Comparison of ENCODE assay signal across 7 cellular contexts in the genomic region with DNA sequence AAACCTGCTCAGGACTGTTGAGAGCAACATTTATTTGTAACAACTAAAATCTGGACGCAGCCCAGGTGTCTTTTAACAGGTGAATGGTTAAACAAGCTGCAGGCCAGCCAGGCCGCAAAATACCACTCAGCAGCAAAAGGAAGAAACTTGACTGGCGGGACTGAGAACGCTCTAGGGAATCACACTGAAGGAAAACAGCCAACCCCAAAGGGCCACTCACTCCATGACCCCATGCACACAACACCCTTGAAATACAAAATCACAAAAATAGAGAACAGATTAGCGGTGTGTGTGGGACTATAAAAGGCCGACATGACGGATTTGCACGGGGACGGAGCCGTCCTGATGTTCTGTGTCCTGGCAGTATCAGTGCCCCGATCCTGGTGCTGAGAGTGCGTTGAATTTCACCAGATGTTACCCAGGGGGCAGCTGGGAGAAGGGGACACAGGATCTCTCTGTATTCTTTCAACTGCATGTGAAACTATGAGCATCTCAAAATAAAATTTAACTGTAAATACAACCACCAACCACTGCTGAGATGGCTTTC. TPM values are rescaled to one million over a fixed set of nuclear protein-coding genes. Genes with fewer than 3 reads are reported as not detected.
DNase-seq lines count a peak whose midpoint lies in the region; ATAC-seq, FAIRE-seq and TF ChIP-seq lines count a peak whose summit lies in the region.

No MANE protein-coding gene starts in this region.

- H3K4me2 ChIP-seq in skeletal muscle satellite cell (ENCODE audit: low read length) = peak overlapping the region; percentile 67

- POLR2A ChIA-PET in HEK293 (lab: Yijun Ruan, JAX) = no interaction called here

- H3K4me3 ChIP-seq in HEK293 (ENCODE audit: low read depth, low read length) (no peak overlapping the region), RWPE2 (ENCODE audit: severe bottlenecking) (no peak overlapping the region), iPS-15b (ENCODE audit: low read depth, low read length) (peak overlapping the region; percentile 18), skeletal muscle satellite cell (ENCODE audit: low read length) (no peak overlapping the region)

- no peaks in the 10 kb centered on the region for H3K9me3 ChIP-seq in HEK293 (ENCODE audit: control insufficient read depth, insufficient read depth, low read depth, low read length)
- H3K9me3 ChIP-seq in RWPE2 (ENCODE audit: severe bottlenecking) = no peaks in the 10 kb centered on the region
- H3K9me3 ChIP-seq in iPS-15b (ENCODE audit: control insufficient read depth, insufficient read depth, low read length) = no peaks in the 10 kb centered on the region
- no peaks in the 10 kb centered on the region for H3K9me3 ChIP-seq in skeletal muscle satellite cell (replicated peaks; ENCODE audit: low read length)

- peaks cover 0 to 33% of the 10 kb centered on the region in 2 experiments; a peak in 2 of 3 replicates for H3K36me3 ChIP-seq in HEK293 (ENCODE audit: control insufficient read depth in 2 of 2, insufficient read depth in 1 of 2, low read length in 2 of 2)
- peaks cover 50% of the 10 kb centered on the region for H3K36me3 ChIP-seq in RWPE2 (ENCODE audit: low read depth)
- peaks cover 24% of the 10 kb centered on the region for H3K36me3 ChIP-seq in iPS-15b (ENCODE audit: control insufficient read depth, insufficient read depth, low read length)
- H3K36me3 ChIP-seq in skeletal muscle satellite cell (ENCODE audit: insufficient read depth, low read length) = peaks cover 30% of the 10 kb centered on the region

- H3K27ac ChIP-seq in HEK293 (ENCODE audit: extremely low read depth, low read depth, low read length) (no peak overlapping the region), RWPE2 (ENCODE audit: poor library complexity, severe bottlenecking) (peak overlapping the region; percentile 80)

- no peak for TF ChIP-seq CTCF in HEK293 (tag by site-specific recombination; IDR thresholded peaks at IDR 0.05)
- no peak for TF ChIP-seq CTCF in RWPE2 (IDR thresholded peaks at IDR 0.05; ENCODE audit: poor library complexity, severe bottlenecking)

- FAIRE-seq in GM19239 (lab: Jason Lieb, UNC) = no peak

- CTCF ChIA-PET in HEK293 (lab: Yijun Ruan, JAX) = interaction anchor here (0.6 to 3.1 kb wide), 3 partner anchors 8 to 398 kb away, joined by 3 to 11 read pairs (median 3); no protein-coding TSS in a partner anchor

- DNase-seq in RWPE2 (ENCODE audit: low spot score) = peak; percentile 22
- no peak for DNase-seq in NCI-H1048 (lab: John Stamatoyannopoulos, UW)
- DNase-seq in SIG-M5 (lab: John Stamatoyannopoulos, UW) = no peak
- DNase-seq in GM19239 (ENCODE audit: insufficient read length, low spot score) = no peak

- H3K27me3 ChIP-seq in RWPE2 (ENCODE audit: insufficient read depth, poor library complexity, severe bottlenecking) (no peaks in the 10 kb centered on the region), iPS-15b (ENCODE audit: control insufficient read depth, insufficient read depth, low read length) (peaks cover 69% of the 10 kb centered on the region), skeletal muscle satellite cell (ENCODE audit: control insufficient read depth, insufficient read depth, low read length) (no peaks in the 10 kb centered on the region)

- ATAC-seq in RWPE2 (ENCODE audit: low read depth) = no peak

- peaks cover 32% of the 10 kb centered on the region for H3K4me1 ChIP-seq in HEK293 (ENCODE audit: control insufficient read depth, insufficient read depth, low read length)
- H3K4me1 ChIP-seq in RWPE2 (ENCODE audit: insufficient read depth, poor library complexity, severe bottlenecking) = peaks cover 62% of the 10 kb centered on the region
- peaks cover 35% of the 10 kb centered on the region for H3K4me1 ChIP-seq in iPS-15b (ENCODE audit: control insufficient read depth, insufficient read depth, low read length)
- peaks cover 43% of the 10 kb centered on the region for H3K4me1 ChIP-seq in skeletal muscle satellite cell (ENCODE audit: control insufficient read depth, insufficient read depth, low read length)

- H3K9ac ChIP-seq in iPS-15b (ENCODE audit: low read depth, low read length) (no peak overlapping the region), skeletal muscle satellite cell (ENCODE audit: low read depth, low read length) (peak overlapping the region; percentile 65)

TF ChIP-seq in HEK293, 187 proteins besides CTCF, POLR2A, EP300 and RAD21:
- TF ChIP-seq, protein P1, sequence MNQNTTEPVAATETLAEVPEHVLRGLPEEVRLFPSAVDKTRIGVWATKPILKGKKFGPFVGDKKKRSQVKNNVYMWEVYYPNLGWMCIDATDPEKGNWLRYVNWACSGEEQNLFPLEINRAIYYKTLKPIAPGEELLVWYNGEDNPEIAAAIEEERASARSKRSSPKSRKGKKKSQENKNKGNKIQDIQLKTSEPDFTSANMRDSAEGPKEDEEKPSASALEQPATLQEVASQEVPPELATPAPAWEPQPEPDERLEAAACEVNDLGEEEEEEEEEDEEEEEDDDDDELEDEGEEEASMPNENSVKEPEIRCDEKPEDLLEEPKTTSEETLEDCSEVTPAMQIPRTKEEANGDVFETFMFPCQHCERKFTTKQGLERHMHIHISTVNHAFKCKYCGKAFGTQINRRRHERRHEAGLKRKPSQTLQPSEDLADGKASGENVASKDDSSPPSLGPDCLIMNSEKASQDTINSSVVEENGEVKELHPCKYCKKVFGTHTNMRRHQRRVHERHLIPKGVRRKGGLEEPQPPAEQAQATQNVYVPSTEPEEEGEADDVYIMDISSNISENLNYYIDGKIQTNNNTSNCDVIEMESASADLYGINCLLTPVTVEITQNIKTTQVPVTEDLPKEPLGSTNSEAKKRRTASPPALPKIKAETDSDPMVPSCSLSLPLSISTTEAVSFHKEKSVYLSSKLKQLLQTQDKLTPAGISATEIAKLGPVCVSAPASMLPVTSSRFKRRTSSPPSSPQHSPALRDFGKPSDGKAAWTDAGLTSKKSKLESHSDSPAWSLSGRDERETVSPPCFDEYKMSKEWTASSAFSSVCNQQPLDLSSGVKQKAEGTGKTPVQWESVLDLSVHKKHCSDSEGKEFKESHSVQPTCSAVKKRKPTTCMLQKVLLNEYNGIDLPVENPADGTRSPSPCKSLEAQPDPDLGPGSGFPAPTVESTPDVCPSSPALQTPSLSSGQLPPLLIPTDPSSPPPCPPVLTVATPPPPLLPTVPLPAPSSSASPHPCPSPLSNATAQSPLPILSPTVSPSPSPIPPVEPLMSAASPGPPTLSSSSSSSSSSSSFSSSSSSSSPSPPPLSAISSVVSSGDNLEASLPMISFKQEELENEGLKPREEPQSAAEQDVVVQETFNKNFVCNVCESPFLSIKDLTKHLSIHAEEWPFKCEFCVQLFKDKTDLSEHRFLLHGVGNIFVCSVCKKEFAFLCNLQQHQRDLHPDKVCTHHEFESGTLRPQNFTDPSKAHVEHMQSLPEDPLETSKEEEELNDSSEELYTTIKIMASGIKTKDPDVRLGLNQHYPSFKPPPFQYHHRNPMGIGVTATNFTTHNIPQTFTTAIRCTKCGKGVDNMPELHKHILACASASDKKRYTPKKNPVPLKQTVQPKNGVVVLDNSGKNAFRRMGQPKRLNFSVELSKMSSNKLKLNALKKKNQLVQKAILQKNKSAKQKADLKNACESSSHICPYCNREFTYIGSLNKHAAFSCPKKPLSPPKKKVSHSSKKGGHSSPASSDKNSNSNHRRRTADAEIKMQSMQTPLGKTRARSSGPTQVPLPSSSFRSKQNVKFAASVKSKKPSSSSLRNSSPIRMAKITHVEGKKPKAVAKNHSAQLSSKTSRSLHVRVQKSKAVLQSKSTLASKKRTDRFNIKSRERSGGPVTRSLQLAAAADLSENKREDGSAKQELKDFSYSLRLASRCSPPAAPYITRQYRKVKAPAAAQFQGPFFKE (tag by site-specific recombination; IDR thresholded peaks at IDR 0.05; ENCODE audit: borderline replicate concordance) = no peak
- TF ChIP-seq ZNF600 (tag by site-specific recombination; IDR thresholded peaks at IDR 0.05) = 0 out of 2 replicates have a peak, but pooled peaks have one; percentile 30

RNA-seq across cellular contexts. Expression of a gene that starts 23.0 kb away (rescaled TPM):
- 19.2 and 22.1 TPM in 2 replicates for total RNA-seq in skeletal muscle satellite cell (2012; rRNA removed)

RNA-seq across cellular contexts. Expression of a gene that starts 37.6 kb away (rescaled TPM):
- total RNA-seq in skeletal muscle satellite cell (2012; rRNA removed) = 20.5 and 30.2 TPM in 2 replicates
